ENCODE assay signal across 7 cellular contexts in the genomic region with DNA sequence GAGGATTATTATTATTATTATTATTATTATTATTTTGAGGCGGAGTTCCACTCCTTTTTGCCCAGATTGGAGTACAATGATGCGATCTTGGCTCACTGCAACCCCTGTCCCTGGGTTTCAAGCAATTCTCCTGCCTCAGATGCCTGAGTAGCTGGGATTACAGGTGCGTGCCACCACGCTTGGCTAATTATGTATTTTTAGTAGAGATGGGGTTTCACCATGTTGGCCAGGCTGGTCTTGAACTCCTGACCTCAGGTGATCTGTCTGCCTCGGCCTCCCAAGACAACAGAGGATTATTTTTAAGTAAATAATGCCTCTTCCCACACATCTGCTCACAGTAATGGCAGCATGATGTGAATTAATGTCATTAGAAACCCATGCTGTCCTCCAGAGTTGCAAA. TPM values are rescaled to one million over a fixed set of nuclear protein-coding genes. Genes with fewer than 3 reads are reported as not detected.
A peak's percentile ranks its signal among the peaks of the same experiment; 100 is the strongest.
DNase-seq lines count a peak whose midpoint lies in the region; TF ChIP-seq lines count a peak whose summit lies in the region.
"Not testable (repeated sequence)": the region's sequence is repeated elsewhere in the genome, so short reads cannot be mapped to it uniquely, and the experiment has no call there.

No MANE protein-coding gene starts in this region.

- H3K36me3 Mint-ChIP-seq in HFFc6 (ENCODE audit: low read depth), result peaks cover 34% of the 10 kb centered on the region
- H3K36me3 Mint-ChIP-seq in dendritic cell treated with granulocyte-macrophage colony-stimulating factor and Interleukin-4, amounts not matched to agents 40 ng/mL and 50 ng/mL, for 4 days (ENCODE audit: low read depth), result peaks cover 35% of the 10 kb centered on the region

- H3K27ac ChIP-seq in left ventricle myocardium inferior (replicated peaks) (peak overlapping the region; percentile 45), osteoblast (ENCODE audit: low read depth, low read length) (peak overlapping the region; percentile 3), subcutaneous abdominal adipose tissue (ENCODE audit: low read depth, low read length) (peak overlapping the region; percentile 48)

- intact Hi-C loops in dendritic cell treated with granulocyte-macrophage colony-stimulating factor and Interleukin-4, amounts not matched to agents 40 ng/mL and 50 ng/mL, for 4 days (cut with micrococcal nuclease), result loop anchor here (1.0 to 2.0 kb wide), 3 partner anchors 29 to 97 kb away; partner anchors contain the start of gene STAMBPL1
- intact Hi-C loops in left ventricle myocardium inferior (cut with micrococcal nuclease), result loop anchor here (2.0 kb wide), 1 partner anchor 97 kb away; no protein-coding TSS in a partner anchor

- H3K36me3 ChIP-seq in adipocyte (ENCODE audit: control insufficient read depth, insufficient read depth, low read length, severe bottlenecking); left ventricle myocardium inferior; subcutaneous abdominal adipose tissue (ENCODE audit: control insufficient read depth in 5 of 5, insufficient read depth in 5 of 5, low read length in 5 of 5): not testable (repeated sequence)
- peaks cover 32% of the 10 kb centered on the region for H3K36me3 ChIP-seq in osteoblast (ENCODE audit: insufficient read depth, low read length)

- H3K27me3 ChIP-seq in adipocyte (replicated peaks; ENCODE audit: control insufficient read depth, insufficient read depth, low read length); left ventricle myocardium inferior (ENCODE audit: low read depth); osteoblast (ENCODE audit: insufficient read depth, low read length); subcutaneous abdominal adipose tissue (ENCODE audit: control insufficient read depth in 5 of 5, insufficient read depth in 4 of 5, low read length in 5 of 5): not testable (repeated sequence)

- not testable (repeated sequence) for H3K4me2 ChIP-seq in osteoblast (ENCODE audit: insufficient read depth, low read length)

- peak overlapping the region; percentile 11 for H3K9ac ChIP-seq in adipocyte (ENCODE audit: low read length)
- H3K9ac ChIP-seq in subcutaneous abdominal adipose tissue (ENCODE audit: low read length in 5 of 5), result not testable (repeated sequence)

- H3K27me3 Mint-ChIP-seq in HFFc6 (ENCODE audit: insufficient read depth); dendritic cell treated with granulocyte-macrophage colony-stimulating factor and Interleukin-4, amounts not matched to agents 40 ng/mL and 50 ng/mL, for 4 days: not testable (repeated sequence)

- TF ChIP-seq CTCF in HFFc6 (IDR thresholded peaks at IDR 0.05); left ventricle myocardium inferior (IDR thresholded peaks at IDR 0.05; ENCODE audit: borderline replicate concordance); osteoblast (IDR thresholded peaks at IDR 0.05; ENCODE audit: extremely low read depth, low read depth, low read length): not testable (repeated sequence)

- H3K4me3 ChIP-seq in adipocyte (ENCODE audit: low read length); left ventricle myocardium inferior; osteoblast (ENCODE audit: insufficient read depth, low read length); subcutaneous abdominal adipose tissue (ENCODE audit: low read depth in 1 of 5, low read length in 5 of 5): not testable (repeated sequence)

- H3K9me3 Mint-ChIP-seq in HFFc6; dendritic cell treated with granulocyte-macrophage colony-stimulating factor and Interleukin-4, amounts not matched to agents 40 ng/mL and 50 ng/mL, for 4 days: not testable (repeated sequence)

- H3K79me2 ChIP-seq in osteoblast (ENCODE audit: insufficient read depth, low read length), result not testable (repeated sequence)

- H3K4me3 Mint-ChIP-seq in HFFc6; dendritic cell treated with granulocyte-macrophage colony-stimulating factor and Interleukin-4, amounts not matched to agents 40 ng/mL and 50 ng/mL, for 4 days: not testable (repeated sequence)

- H4K20me1 ChIP-seq in osteoblast (ENCODE audit: insufficient read depth, low read length), result not testable (repeated sequence)

- peak overlapping the region; percentile 68 for H3K27ac Mint-ChIP-seq in HFFc6
- H3K27ac Mint-ChIP-seq in dendritic cell treated with granulocyte-macrophage colony-stimulating factor and Interleukin-4, amounts not matched to agents 40 ng/mL and 50 ng/mL, for 4 days, result peak overlapping the region; percentile 24

- peaks cover 35% of the 10 kb centered on the region for H3K4me1 ChIP-seq in adipocyte (ENCODE audit: control insufficient read depth, insufficient read depth, low read length)
- peaks cover 45% of the 10 kb centered on the region for H3K4me1 ChIP-seq in left ventricle myocardium inferior
- peaks cover 14% of the 10 kb centered on the region for H3K4me1 ChIP-seq in osteoblast (ENCODE audit: insufficient read depth, low read length)
- H3K4me1 ChIP-seq in subcutaneous abdominal adipose tissue (ENCODE audit: control insufficient read depth in 5 of 5, insufficient read depth in 5 of 5, low read length in 5 of 5), result peaks cover 5 to 41% (median 34%) of the 10 kb centered on the region in 5 donors

- H3K9me3 ChIP-seq in adipocyte (ENCODE audit: control insufficient read depth, low read length); left ventricle myocardium inferior (replicated peaks); osteoblast (ENCODE audit: low read depth, low read length); subcutaneous abdominal adipose tissue (ENCODE audit: control insufficient read depth in 5 of 5, low read length in 5 of 5): not testable (repeated sequence)

- not testable (repeated sequence) for DNase-seq in HFFc6; adipocyte (ENCODE audit: low read depth); left ventricle myocardium inferior; osteoblast (ENCODE audit: insufficient read length, low spot score, missing footprints)
- DNase-seq in NCI-H82 (lab: John Stamatoyannopoulos, UW), result peak; percentile 42

- not testable (repeated sequence) for H2AFZ ChIP-seq in osteoblast (ENCODE audit: low read length)

- peaks cover 45% of the 10 kb centered on the region for H3K4me1 Mint-ChIP-seq in HFFc6 (ENCODE audit: low read depth)
- peaks cover 18% of the 10 kb centered on the region for H3K4me1 Mint-ChIP-seq in dendritic cell treated with granulocyte-macrophage colony-stimulating factor and Interleukin-4, amounts not matched to agents 40 ng/mL and 50 ng/mL, for 4 days (ENCODE audit: low read depth)

RNA-seq across cellular contexts. Expression of gene ACTA2, which starts 20.5 kb away (rescaled TPM):
- 100 to 1,000 TPM; 112 to 178 (median 164) TPM for total RNA-seq in HFFc6 (2021; fragmentation: NEBNext Ultra II Directional; extraction: Animal tissue kit (Norgen Biotek cat#: 25700))
- 89.4 TPM for total RNA-seq in left ventricle myocardium inferior
- 501 and 855 TPM in 2 replicates for total RNA-seq in osteoblast

RNA-seq across cellular contexts. Expression of gene STAMBPL1, which starts 52.0 kb away (rescaled TPM):
- total RNA-seq in HFFc6 (2021; fragmentation: NEBNext Ultra II Directional; extraction: Animal tissue kit (Norgen Biotek cat#: 25700)), result 10 to 100 TPM; 28.8 to 44.9 (median 40.6) TPM
- total RNA-seq in left ventricle myocardium inferior (2.5 TPM), osteoblast (10.3 and 11.6 TPM in 2 replicates)

RNA-seq across cellular contexts. Expression of gene FAS, which starts 58.6 kb away (rescaled TPM):
- total RNA-seq in HFFc6 (2021; fragmentation: NEBNext Ultra II Directional; extraction: Animal tissue kit (Norgen Biotek cat#: 25700)), result 10 to 100 TPM; 52.9 to 62.9 (median 57.5) TPM
- 3.7 TPM for total RNA-seq in left ventricle myocardium inferior
- 49.6 and 62.5 TPM in 2 replicates for total RNA-seq in osteoblast

Comparison
In these comparisons a context has a peak if more than half of its experiments do, and no peak if none do; other contexts are left out.
1. RNA of gene FAS, which starts 58.6 kb away (total RNA-seq): 52.9 to 62.9 TPM in HFFc6 and 49.6 to 62.5 TPM in osteoblast; 3.7 TPM in left ventricle myocardium inferior (single experiment); every median in the first group is over 10 times any median in the second.
2. Peak in every context shown above with its lines, with median percentiles within 50 percentile points of each other: H3K27ac ChIP-seq.